ENCODE assay signal across 1 cellular context in the genomic region with DNA sequence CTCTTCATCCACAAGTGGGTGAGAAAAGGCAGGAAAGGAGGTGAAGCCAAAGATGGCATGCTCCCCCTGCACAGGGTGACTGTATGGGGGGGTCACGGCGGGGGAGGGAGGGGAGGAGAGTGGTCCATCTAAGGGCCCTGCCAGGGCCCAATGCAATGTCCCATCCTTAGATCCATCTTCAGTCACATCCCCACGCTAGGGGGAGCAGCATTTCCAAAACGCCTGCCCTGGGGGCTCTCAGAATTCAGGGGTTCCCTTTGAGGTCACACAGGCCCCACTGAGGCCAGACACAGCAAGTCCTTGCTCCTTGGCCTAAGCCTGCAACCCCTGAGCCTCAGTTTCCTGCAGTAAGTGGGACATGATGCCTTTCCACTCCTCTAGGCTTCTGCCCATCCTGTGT.
TF ChIP-seq lines count a peak whose summit lies in the region.

No MANE protein-coding gene starts in this region.

TF ChIP-seq in IMR-90, 13 proteins besides CTCF, POLR2A, EP300 and RAD21 (continued from another document):
- no peak for TF ChIP-seq USF2 (IDR thresholded peaks at IDR 0.05; ENCODE audit: low read depth, low read length)
